8 cellular contexts compared by ENCODE assay signal in the genomic region with DNA sequence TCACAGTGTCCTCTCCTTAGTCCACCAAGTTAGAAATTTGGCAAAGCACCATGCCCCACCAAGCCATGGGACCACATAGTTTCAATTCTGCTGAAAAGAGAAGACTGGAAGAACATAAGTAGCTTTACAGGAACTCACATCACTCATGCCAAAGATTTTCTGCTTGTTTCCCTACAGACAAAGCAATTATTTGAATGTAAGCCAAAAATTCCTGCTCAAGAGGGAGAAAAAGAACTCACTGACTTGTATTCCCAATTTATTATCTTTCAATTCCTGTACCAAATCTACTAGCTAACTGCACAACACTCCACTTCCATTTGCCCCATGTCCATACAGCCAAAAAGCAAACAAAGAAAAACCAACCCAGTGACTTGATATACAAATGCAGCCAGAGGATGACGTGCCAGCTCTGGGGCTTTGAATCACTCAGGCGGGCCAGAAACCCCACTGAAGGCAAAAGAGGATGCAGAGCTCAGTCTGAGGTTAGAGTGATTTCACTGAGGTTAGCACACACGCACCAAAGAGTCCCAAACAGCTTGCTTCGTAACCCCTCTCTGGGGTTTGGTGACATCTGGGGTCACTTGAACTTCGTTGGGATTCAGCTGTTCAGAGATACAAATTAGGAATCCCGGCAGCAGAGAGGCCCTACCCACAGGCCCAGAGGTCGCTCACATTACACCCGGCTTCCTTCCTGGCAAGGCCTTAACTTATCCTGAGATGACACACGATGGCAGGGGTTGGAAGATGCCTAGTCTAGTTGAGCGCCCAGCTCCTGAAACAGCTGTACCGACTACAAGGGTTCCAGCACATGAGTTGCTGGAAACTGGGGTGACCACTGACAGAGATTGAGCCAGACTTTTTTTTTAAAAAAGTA. TPM values are rescaled to one million over a fixed set of nuclear protein-coding genes. Genes with fewer than 3 reads are reported as not detected.
A peak's percentile ranks its signal among the peaks of the same experiment; 100 is the strongest.
DNase-seq lines count a peak whose midpoint lies in the region; ATAC-seq and TF ChIP-seq lines count a peak whose summit lies in the region.

No MANE protein-coding gene starts in this region.

- peak overlapping the region; percentile 79 for H3K4me3 Mint-ChIP-seq in activated naive CD8-positive, alpha-beta T cell treated with anti-CD3 and anti-CD28 coated beads, Interleukin-2, amount 10 ng/mL, durations not matched to agents 7 days and 5 days

- TF ChIP-seq RAD21 in SK-N-SH (IDR thresholded peaks at IDR 0.05; ENCODE audit: low read length) = no peak; the same call in 1 of the 2 replicates

- peak; percentile 12; the same call in 1 of the 2 replicates for TF ChIP-seq CTCF in SK-N-SH (IDR thresholded peaks at IDR 0.05)

- H3K4me3 ChIP-seq in SK-N-SH (ENCODE audit: low read depth in 2 of 2, low read length in 1 of 2) = peak overlapping the region; percentile 86 to 96
- peak overlapping the region; percentile 87 for H3K4me3 ChIP-seq in iPS-15b (ENCODE audit: low read depth, low read length)

- H3K4me1 ChIP-seq in SK-N-SH (ENCODE audit: control insufficient read depth in 1 of 2, insufficient read depth in 2 of 2, low read depth in 1 of 2, low read length in 1 of 2) (peaks cover 9 to 58% of the 10 kb centered on the region in 2 experiments; a peak in 3 of 4 replicates), iPS-15b (ENCODE audit: control insufficient read depth, insufficient read depth, low read length) (peaks cover 6% of the 10 kb centered on the region)

- H3K36me3 ChIP-seq in SK-N-SH (replicated peaks in 1 of 2; ENCODE audit: control insufficient read depth in 1 of 2, insufficient read depth in 2 of 2, low read length in 1 of 2) (no peaks in the 10 kb centered on the region), iPS-15b (ENCODE audit: control insufficient read depth, insufficient read depth, low read length) (no peaks in the 10 kb centered on the region)

- H3K4me2 ChIP-seq in SK-N-SH = peak overlapping the region; percentile 95

- H3K27me3 Mint-ChIP-seq in activated naive CD8-positive, alpha-beta T cell treated with anti-CD3 and anti-CD28 coated beads, Interleukin-2, amount 10 ng/mL, durations not matched to agents 7 days and 5 days = no peaks in the 10 kb centered on the region

- H3K79me2 ChIP-seq in SK-N-SH (ENCODE audit: insufficient read depth) = peaks cover 73% of the 10 kb centered on the region

- H3K36me3 Mint-ChIP-seq in activated naive CD8-positive, alpha-beta T cell treated with anti-CD3 and anti-CD28 coated beads, Interleukin-2, amount 10 ng/mL, durations not matched to agents 7 days and 5 days = peaks cover 16% of the 10 kb centered on the region

- CTCF ChIA-PET in SK-N-SH (lab: Yijun Ruan, JAX) = interaction anchor here (0.6 to 7.0 kb wide), 13 partner anchors 14 to 243 kb away, joined by 3 to 56 read pairs (median 4); no protein-coding TSS in a partner anchor

- H3K9me3 ChIP-seq in SK-N-SH (no peaks in the 10 kb centered on the region), iPS-15b (ENCODE audit: control insufficient read depth, insufficient read depth, low read length) (no peaks in the 10 kb centered on the region)

- peaks cover 67% of the 10 kb centered on the region for H3K4me1 Mint-ChIP-seq in activated naive CD8-positive, alpha-beta T cell treated with anti-CD3 and anti-CD28 coated beads, Interleukin-2, amount 10 ng/mL, durations not matched to agents 7 days and 5 days

- H3F3A ChIP-seq in SK-N-SH (replicated peaks; ENCODE audit: insufficient read depth) = peaks cover 21% of the 10 kb centered on the region

- H4K20me1 ChIP-seq in SK-N-SH (ENCODE audit: insufficient read depth) = no peaks in the 10 kb centered on the region; the same call in 1 of the 2 replicates

- H2AFZ ChIP-seq in SK-N-SH (ENCODE audit: low read depth) = peak overlapping the region; percentile 57; the same call in 1 of the 2 replicates

- H3K27ac ChIP-seq in SK-N-SH (ENCODE audit: low read depth in 2 of 2, low read length in 1 of 2) = peak overlapping the region; percentile 67 to 100

- H3K9ac ChIP-seq in SK-N-SH (peak overlapping the region; percentile 74; the same call in 1 of the 2 replicates), iPS-15b (ENCODE audit: low read depth, low read length) (no peak overlapping the region)

- POLR2A ChIA-PET in SK-N-SH (lab: Yijun Ruan, JAX) = interaction anchor here (0.5 to 2.1 kb wide), 11 partner anchors 9 to 222 kb away, joined by 3 to 6 read pairs (median 3); no protein-coding TSS in a partner anchor
- POLR2A ChIA-PET in activated naive CD8-positive, alpha-beta T cell treated with anti-CD3 and anti-CD28 coated beads, Interleukin-2, amount 10 ng/mL, durations not matched to agents 7 days and 5 days (lab: Charles Lee) = interaction anchor here (0.6 to 3.1 kb wide), 23 partner anchors 10 to 373 kb away, joined by 3 to 17 read pairs (median 5); a partner anchor contains a TSS

- TF ChIP-seq EP300 in SK-N-SH (IDR thresholded peaks at IDR 0.05; ENCODE audit: borderline replicate concordance in 1 of 2, low read depth in 1 of 2, low read length in 1 of 2) = no peak

- ATAC-seq in HG02973 (IDR thresholded peaks at IDR 0.05; ENCODE audit: unreplicated experiment) = peak; percentile 46
- peak; percentile 69 for ATAC-seq in activated naive CD8-positive, alpha-beta T cell treated with anti-CD3 and anti-CD28 coated beads, Interleukin-2, amount 10 ng/mL, durations not matched to agents 7 days and 5 days (ENCODE audit: low read depth)

- H3K9me2 ChIP-seq in SK-N-SH = no peaks in the 10 kb centered on the region

- no peaks in the 10 kb centered on the region for H3K27me3 ChIP-seq in SK-N-SH (ENCODE audit: insufficient read depth)
- peaks cover 50% of the 10 kb centered on the region for H3K27me3 ChIP-seq in iPS-15b (ENCODE audit: control insufficient read depth, insufficient read depth, low read length)

- peak overlapping the region; percentile 87 for H3K27ac Mint-ChIP-seq in activated naive CD8-positive, alpha-beta T cell treated with anti-CD3 and anti-CD28 coated beads, Interleukin-2, amount 10 ng/mL, durations not matched to agents 7 days and 5 days

- DNase-seq in NCI-H2081 (lab: John Stamatoyannopoulos, UW) = peak; percentile 35 to 80
- DNase-seq in NCI-H2081 treated with DMSO at 0.1 percent for 48 hours (lab: John Stamatoyannopoulos, UW) = no peak
- no peak for DNase-seq in SK-N-SH
- peak; percentile 68 for DNase-seq in activated naive CD8-positive, alpha-beta T cell treated with anti-CD3 and anti-CD28 coated beads, Interleukin-2, amount 10 ng/mL, durations not matched to agents 7 days and 5 days
- peak; percentile 73 to 80 for DNase-seq in stimulated activated CD4-positive, alpha-beta T cell treated with anti-CD3 and anti-CD28 coated beads, Interleukin-15, amount 100 ng/mL, for 48 hours (ENCODE audit: low read depth in 2 of 2)
- no peak for DNase-seq in NCI-H2171 (lab: John Stamatoyannopoulos, UW)

- 29% methylated on average over 8 of the region's 11 CpGs for WGBS in SK-N-SH (ENCODE audit: low lambda C conversion rate)

- no peaks in the 10 kb centered on the region for H3K9me3 Mint-ChIP-seq in activated naive CD8-positive, alpha-beta T cell treated with anti-CD3 and anti-CD28 coated beads, Interleukin-2, amount 10 ng/mL, durations not matched to agents 7 days and 5 days

TF ChIP-seq in SK-N-SH, 30 proteins besides CTCF, POLR2A, EP300 and RAD21:
- TF ChIP-seq NFIC (IDR thresholded peaks at IDR 0.05; ENCODE audit: borderline replicate concordance) (peak; percentile 58), YY1 (IDR thresholded peaks at IDR 0.05; ENCODE audit: low read depth) (peak; percentile 19; the same call in 1 of the 2 replicates)
- TF ChIP-seq, protein P1, sequence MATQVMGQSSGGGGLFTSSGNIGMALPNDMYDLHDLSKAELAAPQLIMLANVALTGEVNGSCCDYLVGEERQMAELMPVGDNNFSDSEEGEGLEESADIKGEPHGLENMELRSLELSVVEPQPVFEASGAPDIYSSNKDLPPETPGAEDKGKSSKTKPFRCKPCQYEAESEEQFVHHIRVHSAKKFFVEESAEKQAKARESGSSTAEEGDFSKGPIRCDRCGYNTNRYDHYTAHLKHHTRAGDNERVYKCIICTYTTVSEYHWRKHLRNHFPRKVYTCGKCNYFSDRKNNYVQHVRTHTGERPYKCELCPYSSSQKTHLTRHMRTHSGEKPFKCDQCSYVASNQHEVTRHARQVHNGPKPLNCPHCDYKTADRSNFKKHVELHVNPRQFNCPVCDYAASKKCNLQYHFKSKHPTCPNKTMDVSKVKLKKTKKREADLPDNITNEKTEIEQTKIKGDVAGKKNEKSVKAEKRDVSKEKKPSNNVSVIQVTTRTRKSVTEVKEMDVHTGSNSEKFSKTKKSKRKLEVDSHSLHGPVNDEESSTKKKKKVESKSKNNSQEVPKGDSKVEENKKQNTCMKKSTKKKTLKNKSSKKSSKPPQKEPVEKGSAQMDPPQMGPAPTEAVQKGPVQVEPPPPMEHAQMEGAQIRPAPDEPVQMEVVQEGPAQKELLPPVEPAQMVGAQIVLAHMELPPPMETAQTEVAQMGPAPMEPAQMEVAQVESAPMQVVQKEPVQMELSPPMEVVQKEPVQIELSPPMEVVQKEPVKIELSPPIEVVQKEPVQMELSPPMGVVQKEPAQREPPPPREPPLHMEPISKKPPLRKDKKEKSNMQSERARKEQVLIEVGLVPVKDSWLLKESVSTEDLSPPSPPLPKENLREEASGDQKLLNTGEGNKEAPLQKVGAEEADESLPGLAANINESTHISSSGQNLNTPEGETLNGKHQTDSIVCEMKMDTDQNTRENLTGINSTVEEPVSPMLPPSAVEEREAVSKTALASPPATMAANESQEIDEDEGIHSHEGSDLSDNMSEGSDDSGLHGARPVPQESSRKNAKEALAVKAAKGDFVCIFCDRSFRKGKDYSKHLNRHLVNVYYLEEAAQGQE (IDR thresholded peaks at IDR 0.05; ENCODE audit: low read depth, low read length) = no peak

RNA-seq across cellular contexts. Expression of a gene that starts 1.7 kb away (rescaled TPM):
- polyA plus RNA-seq in SK-N-SH (2012; rRNA removed) = 21.2 and 22.6 TPM in 2 replicates
- 24.3 and 25.7 TPM in 2 replicates for polyA plus RNA-seq in SK-N-SH (2012; cell fraction: cytosol; rRNA removed)
- polyA plus RNA-seq in SK-N-SH (2012; cell fraction: nucleus; rRNA removed) = 27.3 and 28.7 TPM in 2 replicates
- 10 to 100 TPM; 64.4 to 66.7 TPM for total RNA-seq in activated naive CD8-positive, alpha-beta T cell treated with anti-CD3 and anti-CD28 coated beads, Interleukin-2, amount 10 ng/mL, durations not matched to agents 7 days and 5 days

Comparison
In these comparisons a context has a peak if more than half of its experiments do, and no peak if none do; other contexts are left out.
1. DNase-seq: peak in NCI-H2081 (2 of 2), activated naive CD8-positive, alpha-beta T cell treated with anti-CD3 and anti-CD28 coated beads, Interleukin-2, amount 10 ng/mL, durations not matched to agents 7 days and 5 days (single experiment) and stimulated activated CD4-positive, alpha-beta T cell treated with anti-CD3 and anti-CD28 coated beads, Interleukin-15, amount 100 ng/mL, for 48 hours (2 of 2); none in NCI-H2081 treated with DMSO at 0.1 percent for 48 hours (single experiment), SK-N-SH (single experiment) and NCI-H2171 (single experiment).